1 cellular context compared by ENCODE assay signal in genomic region chr12:62468394-62468793, GRCh38.
TF ChIP-seq lines count a peak whose summit lies in the region.

No MANE protein-coding gene starts in this region.

TF ChIP-seq in GM12878, 131 proteins besides CTCF, POLR2A, EP300 and RAD21 (continued from another document):
- TF ChIP-seq NFIC (IDR thresholded peaks at IDR 0.05; ENCODE audit: low read depth, low read length) (no peak), EED (IDR thresholded peaks at IDR 0.05; ENCODE audit: low read depth) (no peak), SMAD1 (IDR thresholded peaks at IDR 0.05; ENCODE audit: low read depth, partially characterized antibody) (no peak), REST (IDR thresholded peaks at IDR 0.05; ENCODE audit: low read depth, low read length) (no peak)
- TF ChIP-seq, protein P1, sequence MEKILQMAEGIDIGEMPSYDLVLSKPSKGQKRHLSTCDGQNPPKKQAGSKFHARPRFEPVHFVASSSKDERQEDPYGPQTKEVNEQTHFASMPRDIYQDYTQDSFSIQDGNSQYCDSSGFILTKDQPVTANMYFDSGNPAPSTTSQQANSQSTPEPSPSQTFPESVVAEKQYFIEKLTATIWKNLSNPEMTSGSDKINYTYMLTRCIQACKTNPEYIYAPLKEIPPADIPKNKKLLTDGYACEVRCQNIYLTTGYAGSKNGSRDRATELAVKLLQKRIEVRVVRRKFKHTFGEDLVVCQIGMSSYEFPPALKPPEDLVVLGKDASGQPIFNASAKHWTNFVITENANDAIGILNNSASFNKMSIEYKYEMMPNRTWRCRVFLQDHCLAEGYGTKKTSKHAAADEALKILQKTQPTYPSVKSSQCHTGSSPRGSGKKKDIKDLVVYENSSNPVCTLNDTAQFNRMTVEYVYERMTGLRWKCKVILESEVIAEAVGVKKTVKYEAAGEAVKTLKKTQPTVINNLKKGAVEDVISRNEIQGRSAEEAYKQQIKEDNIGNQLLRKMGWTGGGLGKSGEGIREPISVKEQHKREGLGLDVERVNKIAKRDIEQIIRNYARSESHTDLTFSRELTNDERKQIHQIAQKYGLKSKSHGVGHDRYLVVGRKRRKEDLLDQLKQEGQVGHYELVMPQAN (conservative IDR thresholded peaks at IDR 0.05): no peak
- TF ChIP-seq, protein P2, sequence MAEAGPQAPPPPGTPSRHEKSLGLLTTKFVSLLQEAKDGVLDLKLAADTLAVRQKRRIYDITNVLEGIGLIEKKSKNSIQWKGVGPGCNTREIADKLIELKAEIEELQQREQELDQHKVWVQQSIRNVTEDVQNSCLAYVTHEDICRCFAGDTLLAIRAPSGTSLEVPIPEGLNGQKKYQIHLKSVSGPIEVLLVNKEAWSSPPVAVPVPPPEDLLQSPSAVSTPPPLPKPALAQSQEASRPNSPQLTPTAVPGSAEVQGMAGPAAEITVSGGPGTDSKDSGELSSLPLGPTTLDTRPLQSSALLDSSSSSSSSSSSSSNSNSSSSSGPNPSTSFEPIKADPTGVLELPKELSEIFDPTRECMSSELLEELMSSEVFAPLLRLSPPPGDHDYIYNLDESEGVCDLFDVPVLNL (IDR thresholded peaks at IDR 0.05; ENCODE audit: low read depth, low read length): no peak
